In the genomic region with DNA sequence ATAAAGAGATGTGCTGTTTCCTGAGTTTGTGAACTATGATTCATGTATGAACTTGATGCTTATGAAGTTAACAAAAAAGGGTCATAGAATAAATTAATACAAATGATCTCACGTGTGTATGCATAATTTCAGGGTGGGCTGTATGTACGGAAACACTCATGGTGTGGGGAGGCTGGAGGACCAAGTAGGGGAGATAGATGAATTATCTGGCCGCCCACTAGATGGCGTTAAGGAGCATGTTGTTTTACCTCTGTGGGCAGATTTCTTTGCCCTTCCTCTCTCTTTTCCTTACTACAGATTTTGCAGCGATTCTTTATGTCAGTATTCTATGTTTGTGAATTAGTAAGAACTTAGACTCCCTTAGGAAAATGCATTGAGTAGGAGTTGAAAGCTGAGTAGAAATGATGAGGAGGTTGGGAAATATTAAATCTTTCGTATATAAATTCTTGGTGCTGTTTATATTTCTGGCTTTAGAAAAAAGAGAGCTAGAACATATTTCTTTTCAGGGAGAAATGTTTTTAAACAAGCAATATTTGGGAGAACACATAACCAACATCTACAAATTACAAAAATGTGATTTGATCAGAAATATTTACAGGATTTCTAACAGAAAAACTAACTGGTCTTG, we compare ENCODE assay signal across 1 cellular context.
TF ChIP-seq lines count a peak whose summit lies in the region.

No MANE protein-coding gene starts in this region.

TF ChIP-seq in K562, 482 proteins besides CTCF, POLR2A, EP300 and RAD21 (continued from another document):
- TF ChIP-seq, protein P1, sequence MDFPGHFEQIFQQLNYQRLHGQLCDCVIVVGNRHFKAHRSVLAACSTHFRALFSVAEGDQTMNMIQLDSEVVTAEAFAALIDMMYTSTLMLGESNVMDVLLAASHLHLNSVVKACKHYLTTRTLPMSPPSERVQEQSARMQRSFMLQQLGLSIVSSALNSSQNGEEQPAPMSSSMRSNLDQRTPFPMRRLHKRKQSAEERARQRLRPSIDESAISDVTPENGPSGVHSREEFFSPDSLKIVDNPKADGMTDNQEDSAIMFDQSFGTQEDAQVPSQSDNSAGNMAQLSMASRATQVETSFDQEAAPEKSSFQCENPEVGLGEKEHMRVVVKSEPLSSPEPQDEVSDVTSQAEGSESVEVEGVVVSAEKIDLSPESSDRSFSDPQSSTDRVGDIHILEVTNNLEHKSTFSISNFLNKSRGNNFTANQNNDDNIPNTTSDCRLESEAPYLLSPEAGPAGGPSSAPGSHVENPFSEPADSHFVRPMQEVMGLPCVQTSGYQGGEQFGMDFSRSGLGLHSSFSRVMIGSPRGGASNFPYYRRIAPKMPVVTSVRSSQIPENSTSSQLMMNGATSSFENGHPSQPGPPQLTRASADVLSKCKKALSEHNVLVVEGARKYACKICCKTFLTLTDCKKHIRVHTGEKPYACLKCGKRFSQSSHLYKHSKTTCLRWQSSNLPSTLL (IDR thresholded peaks at IDR 0.05), result no peak
